Comparison of ENCODE assay signal across 24 cellular contexts in the genomic region with DNA sequence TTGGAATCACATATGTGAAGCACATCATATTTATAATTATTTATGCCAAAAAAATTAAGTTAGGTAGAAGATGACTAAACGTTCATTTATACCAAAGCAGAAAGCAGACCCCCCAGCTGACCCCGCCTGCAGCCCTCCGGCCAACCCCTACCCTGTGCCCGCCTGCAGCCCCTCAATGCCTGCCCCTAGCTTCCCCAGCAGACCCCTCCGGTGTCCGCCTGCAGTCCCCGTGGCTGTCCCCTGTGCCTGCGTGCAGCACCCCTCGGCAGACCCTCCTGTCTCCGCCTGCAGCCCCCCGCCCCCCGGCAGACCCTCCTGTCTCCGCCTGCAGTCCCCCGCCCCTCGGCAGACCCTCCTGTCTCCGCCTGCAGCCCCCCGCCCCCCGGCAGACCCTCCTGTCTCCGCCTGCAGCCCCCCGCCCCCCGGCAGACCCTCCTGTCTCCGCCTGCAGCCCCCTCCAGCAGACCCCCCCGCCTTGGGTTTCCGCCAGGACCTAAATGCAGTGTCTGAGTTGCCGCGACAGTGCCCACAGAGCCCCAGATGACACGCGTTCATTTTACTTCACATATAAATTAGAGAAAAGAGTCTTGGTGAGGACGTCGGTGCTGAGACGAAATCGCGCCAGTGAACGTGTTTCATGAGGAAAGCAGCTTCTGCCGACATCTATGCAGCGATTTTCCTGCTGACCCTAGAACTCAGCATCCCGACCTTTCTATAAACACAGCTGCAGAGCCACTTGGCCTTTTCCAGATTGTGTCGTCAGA.
DNase-seq lines count a peak whose midpoint lies in the region; TF ChIP-seq lines count a peak whose summit lies in the region.
"Had no signal": no experiment of that assay in that cellular context is flagged by ENCODE, and none has a peak within 500 bp of the region (broad histone marks: within the 10 kb centered on the region; RNA-seq: fewer than 3 reads in every experiment).

No MANE protein-coding gene starts in this region.

- H3K27ac ChIP-seq in fibroblast of lung (ENCODE audit: insufficient read depth, low read length) (no peak overlapping the region), ovary (no peak overlapping the region), mesendoderm (ENCODE audit: low read depth, low read length) (no peak overlapping the region)
- H3K27ac ChIP-seq: adrenal gland, heart right ventricle, left lung, neutrophil, stomach, upper lobe of left lung had no signal

- TF ChIP-seq EP300 in ovary (IDR thresholded peaks at IDR 0.05): no peak

- no peak overlapping the region for H3K56ac ChIP-seq in mesendoderm (ENCODE audit: low read length)

- H3K23ac ChIP-seq in mesendoderm (ENCODE audit: low read length): no peak overlapping the region

- H3K4me1 ChIP-seq in fibroblast of lung (ENCODE audit: control insufficient read depth, extremely low read depth, insufficient read depth, low read length) (no peaks in the 10 kb centered on the region), ovary (ENCODE audit: insufficient read depth) (no peaks in the 10 kb centered on the region), mesendoderm (ENCODE audit: control insufficient read depth, low read depth, low read length) (no peaks in the 10 kb centered on the region)
- H3K4me1 ChIP-seq: adrenal gland, left lung, upper lobe of left lung had no signal

- H3K4ac ChIP-seq in mesendoderm (ENCODE audit: low read depth, low read length): no peak overlapping the region

- intact Hi-C loops in ovary (cut with DNase I): no loop called here

- H2BK15ac ChIP-seq in mesendoderm (replicated peaks; ENCODE audit: low read depth): no peak overlapping the region

- no peaks in the 10 kb centered on the region for H3K79me1 ChIP-seq in mesendoderm (ENCODE audit: low read length)

- no peak for TF ChIP-seq POLR2A in ovary (IDR thresholded peaks at IDR 0.05)

- H3K9me3 ChIP-seq in fibroblast of lung (ENCODE audit: control insufficient read depth, insufficient read depth, low read depth, low read length): no peaks in the 10 kb centered on the region
- H3K9me3 ChIP-seq in ovary: no peaks in the 10 kb centered on the region
- H3K9me3 ChIP-seq: adrenal gland, heart right ventricle, left lung, neutrophil, stomach, upper lobe of left lung had no signal

- no peak overlapping the region for H2AFZ ChIP-seq in fibroblast of lung (ENCODE audit: low read length)

- no peak overlapping the region for H3K4me2 ChIP-seq in fibroblast of lung (ENCODE audit: extremely low read depth, insufficient read depth, low read length)
- no peak overlapping the region for H3K4me2 ChIP-seq in mesendoderm (ENCODE audit: low read length)

- H2BK5ac ChIP-seq in mesendoderm (ENCODE audit: low read length): no peak overlapping the region

- TF ChIP-seq CTCF in fibroblast of lung (conservative IDR thresholded peaks at IDR 0.05 in 1 of 2, IDR thresholded peaks at IDR 0.05 in 1 of 2; ENCODE audit: low read depth in 1 of 2, low read length in 2 of 2): no peak
- no peak for TF ChIP-seq CTCF in ovary (IDR thresholded peaks at IDR 0.05)

- H3K9ac ChIP-seq in fibroblast of lung (ENCODE audit: insufficient read depth, low read length): no peak overlapping the region
- H3K9ac ChIP-seq in mesendoderm (ENCODE audit: low read length): no peak overlapping the region

- no peaks in the 10 kb centered on the region for H3K79me2 ChIP-seq in fibroblast of lung (ENCODE audit: control insufficient read depth, insufficient read depth, low read length)
- H3K79me2 ChIP-seq in mesendoderm (ENCODE audit: control insufficient read depth, insufficient read depth, low read length): no peaks in the 10 kb centered on the region

- H3K27me3 ChIP-seq in fibroblast of lung (ENCODE audit: control insufficient read depth, insufficient read depth, low read length): peaks cover 9% of the 10 kb centered on the region
- no peaks in the 10 kb centered on the region for H3K27me3 ChIP-seq in ovary
- H3K27me3 ChIP-seq in mesendoderm (ENCODE audit: insufficient read depth, low read length, poor library complexity): no peaks in the 10 kb centered on the region
- H3K27me3 ChIP-seq: adrenal gland, upper lobe of left lung had no signal

- no peaks in the 10 kb centered on the region for H4K20me1 ChIP-seq in fibroblast of lung (ENCODE audit: control insufficient read depth, extremely low read depth, insufficient read depth, low read length)

- no peak overlapping the region for H4K8ac ChIP-seq in mesendoderm (ENCODE audit: low read depth, low read length)

- no peak overlapping the region for H2AK5ac ChIP-seq in mesendoderm (ENCODE audit: low read length)

- WGBS in ovary, 3 donors: 30 to 78% (median 35%) methylated on average over 34 to 38 of the region's 38 CpGs
- no CpG with 5 or more reads among the region's 38 CpGs for WGBS in mesendoderm (ENCODE audit: extremely low coverage, insufficient coverage, low lambda C conversion rate)

- no peak overlapping the region for H2BK120ac ChIP-seq in mesendoderm (ENCODE audit: low read depth, low read length)

- no peak overlapping the region for H3K18ac ChIP-seq in mesendoderm (ENCODE audit: low read length)

- DNase-seq in NCI-H748 (lab: John Stamatoyannopoulos, UW; ENCODE audit: unreplicated experiment): peak; percentile 59
- DNase-seq in NCI-H748 treated with DMSO at 0.1 percent for 48 hours (lab: John Stamatoyannopoulos, UW): no peak
- DNase-seq in EH (ENCODE audit: low read depth): peak; percentile 10
- peak; percentile 17 to 54 for DNase-seq in fibroblast of lung (ENCODE audit: low read depth in 2 of 2)
- DNase-seq in ovary: peak in 3 of 5 donors; percentile 23 to 35 (median 26)
- no peak for DNase-seq in mesendoderm
- DNase-seq in T1000 (lab: John Stamatoyannopoulos, UW): no peak
- no peak for DNase-seq in A172 (ENCODE audit: low spot score)
- DNase-seq: activated CD4-positive, alpha-beta T cell treated with anti-CD3 and anti-CD28 coated beads for 48 hours; activated gamma-delta T cell; DMS79 treated with DMSO at 0.1 percent for 48 hours; heart right ventricle; KBM-7; MM.1S; NCI-H146; NCI-H774; PC-3; stimulated activated CD4-positive, alpha-beta T cell treated with anti-CD3 and anti-CD28 coated beads, Interleukin-12 subunit alpha, Interleukin-12 subunit beta, amount 100 ng/mL, for 4 hours; stomach; T-cell had no signal

- no peaks in the 10 kb centered on the region for H3K36me3 ChIP-seq in fibroblast of lung (ENCODE audit: control insufficient read depth, insufficient read depth, low read length)
- H3K36me3 ChIP-seq in ovary: no peaks in the 10 kb centered on the region
- H3K36me3 ChIP-seq in mesendoderm (ENCODE audit: control insufficient read depth, insufficient read depth, low read length): no peaks in the 10 kb centered on the region

- H3K4me3 ChIP-seq in fibroblast of lung (replicated peaks in 1 of 4; ENCODE audit: control extremely low read depth in 1 of 4, insufficient read depth in 1 of 4, low read depth in 3 of 4, low read length in 4 of 4) (no peak overlapping the region), ovary (no peak overlapping the region), mesendoderm (ENCODE audit: low read length) (no peak overlapping the region)
- H3K4me3 ChIP-seq: adrenal gland, heart right ventricle, left lung, stomach, upper lobe of left lung had no signal

- no peak overlapping the region for H4K5ac ChIP-seq in mesendoderm (ENCODE audit: low read length)

Comparison
In these comparisons a context has a peak if more than half of its experiments do, and no peak if none do; other contexts are left out.
1. DNase-seq: peak in NCI-H748 (single experiment), EH (single experiment), fibroblast of lung (2 of 2) and ovary (3 of 5); none in NCI-H748 treated with DMSO at 0.1 percent for 48 hours (single experiment), mesendoderm (single experiment), T1000 (single experiment) and A172 (single experiment).